In the genomic region with DNA sequence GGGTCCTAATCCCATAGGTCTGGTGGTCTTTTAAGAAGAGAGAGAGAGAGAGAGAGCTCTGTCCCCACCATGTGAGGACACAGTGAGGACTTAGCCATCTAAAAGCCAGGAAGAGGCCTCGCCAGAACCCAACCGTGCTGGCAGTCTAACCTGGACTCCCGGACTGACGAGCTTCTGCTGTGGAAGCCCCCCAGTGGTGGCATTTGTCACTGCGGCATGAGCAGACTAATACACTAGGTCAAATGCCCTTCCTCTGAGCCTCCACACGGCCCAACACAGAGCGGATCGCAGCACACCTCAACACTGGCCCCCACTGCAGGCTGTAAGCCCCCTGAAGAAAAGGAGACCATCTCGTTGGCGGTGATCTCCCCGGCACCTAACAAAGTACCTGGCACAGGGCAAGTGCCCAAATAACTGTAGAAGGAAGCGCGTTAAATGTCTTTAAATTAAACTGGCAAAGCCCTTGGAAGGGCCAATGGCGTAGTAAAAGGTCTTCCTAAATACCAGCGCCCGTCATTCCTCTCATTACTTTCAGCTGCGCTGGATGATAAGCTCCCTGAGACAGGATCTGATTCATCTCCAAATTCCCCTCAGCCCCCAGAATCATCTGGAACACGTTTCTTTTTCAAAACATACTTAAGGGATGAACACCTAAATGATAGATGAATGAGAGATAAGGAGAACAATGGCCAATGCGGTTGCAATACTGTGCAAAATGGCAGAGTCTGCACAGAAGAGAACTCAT, we compare ENCODE assay signal across 8 cellular contexts.
DNase-seq lines count a peak whose midpoint lies in the region; ATAC-seq and TF ChIP-seq lines count a peak whose summit lies in the region.

No MANE protein-coding gene starts in this region.

- intact Hi-C loops in activated T-helper 2 cell treated with anti-CD3 and anti-CD28 coated beads, Interferon-gamma antibody, Interleukin-2, Interleukin-4, amounts not matched to agents 10 μg/mL and 5 μg/mL and 100 μg/mL, durations not matched to agents 14 hours and 24 hours and 36 hours (cut with micrococcal nuclease) = loop anchor here (5.0 kb wide), 1 partner anchor 42 kb away; no protein-coding TSS in a partner anchor
- intact Hi-C loops in prostate gland (cut with DNase I) = no loop called here

- no peak for TF ChIP-seq POLR2A in prostate gland (IDR thresholded peaks at IDR 0.05)
- TF ChIP-seq POLR2A in upper lobe of left lung (IDR thresholded peaks at IDR 0.05) = no peak

- no peaks in the 10 kb centered on the region for H3K27me3 ChIP-seq in prostate gland (replicated peaks; ENCODE audit: insufficient read depth)
- H3K27me3 ChIP-seq in upper lobe of left lung = no peaks in the 10 kb centered on the region

- no peak overlapping the region for H3K4me3 Mint-ChIP-seq in activated T-helper 2 cell treated with anti-CD3 and anti-CD28 coated beads, Interferon-gamma antibody, Interleukin-2, Interleukin-4, amounts not matched to agents 10 μg/mL and 5 μg/mL and 100 μg/mL, durations not matched to agents 14 hours and 24 hours and 36 hours (ENCODE audit: low read depth)

- no peak overlapping the region for H3K27ac ChIP-seq in prostate gland
- H3K27ac ChIP-seq in upper lobe of left lung = peak overlapping the region in 1 of 4 donors; percentile 62

- 66% methylated on average over 19 of the region's 19 CpGs for WGBS in prostate gland
- WGBS in upper lobe of left lung, 2 donors = 61% methylated on average over 15 to 19 of the region's 19 CpGs

- ATAC-seq in HG02885 (IDR thresholded peaks at IDR 0.05; ENCODE audit: poor library complexity, unreplicated experiment) = peak; percentile 83
- peak; percentile 54 to 78 for ATAC-seq in upper lobe of left lung (ENCODE audit: low FRiP score in 2 of 2)
- no peak for ATAC-seq in GM21423 (IDR thresholded peaks at IDR 0.05; ENCODE audit: unreplicated experiment)

- H3K36me3 Mint-ChIP-seq in activated T-helper 2 cell treated with anti-CD3 and anti-CD28 coated beads, Interferon-gamma antibody, Interleukin-2, Interleukin-4, amounts not matched to agents 10 μg/mL and 5 μg/mL and 100 μg/mL, durations not matched to agents 14 hours and 24 hours and 36 hours (ENCODE audit: low read depth) = peaks cover 42% of the 10 kb centered on the region

- no peak overlapping the region for H3K4me3 ChIP-seq in prostate gland
- H3K4me3 ChIP-seq in upper lobe of left lung = no peak overlapping the region

- H3K9me3 ChIP-seq in prostate gland = no peaks in the 10 kb centered on the region
- H3K9me3 ChIP-seq in upper lobe of left lung = no peaks in the 10 kb centered on the region

- H3K27ac Mint-ChIP-seq in activated T-helper 2 cell treated with anti-CD3 and anti-CD28 coated beads, Interferon-gamma antibody, Interleukin-2, Interleukin-4, amounts not matched to agents 10 μg/mL and 5 μg/mL and 100 μg/mL, durations not matched to agents 14 hours and 24 hours and 36 hours = no peak overlapping the region

- peaks cover 20% of the 10 kb centered on the region for H3K4me1 Mint-ChIP-seq in activated T-helper 2 cell treated with anti-CD3 and anti-CD28 coated beads, Interferon-gamma antibody, Interleukin-2, Interleukin-4, amounts not matched to agents 10 μg/mL and 5 μg/mL and 100 μg/mL, durations not matched to agents 14 hours and 24 hours and 36 hours (ENCODE audit: low read depth)

- DNase-seq in ELR (ENCODE audit: low read depth) (peak; percentile 98), RKO (ENCODE audit: low spot score) (peak; percentile 66), germinal center (ENCODE audit: low spot score) (peak; percentile 55), prostate gland (ENCODE audit: low spot score) (peak; percentile 36), upper lobe of left lung (peak in 1 of 2 donors; percentile 75)
- DNase-seq in activated T-helper 2 cell treated with anti-CD3 and anti-CD28 coated beads, Interferon-gamma antibody, Interleukin-2, Interleukin-4, amounts not matched to agents 10 μg/mL and 5 μg/mL and 100 μg/mL, durations not matched to agents 14 hours and 24 hours and 36 hours (ENCODE audit: low spot score) = peak; percentile 51

- H3K27me3 Mint-ChIP-seq in activated T-helper 2 cell treated with anti-CD3 and anti-CD28 coated beads, Interferon-gamma antibody, Interleukin-2, Interleukin-4, amounts not matched to agents 10 μg/mL and 5 μg/mL and 100 μg/mL, durations not matched to agents 14 hours and 24 hours and 36 hours (ENCODE audit: low read depth) = no peaks in the 10 kb centered on the region

- H3K4me1 ChIP-seq in prostate gland (replicated peaks) (no peaks in the 10 kb centered on the region), upper lobe of left lung (peaks cover 0 to 9% (median 5%) of the 10 kb centered on the region in 4 donors)

- TF ChIP-seq EP300 in upper lobe of left lung (IDR thresholded peaks at IDR 0.05) = no peak

- H3K36me3 ChIP-seq in prostate gland = no peaks in the 10 kb centered on the region
- H3K36me3 ChIP-seq in upper lobe of left lung = peaks cover 0 to 5% (median 0%) of the 10 kb centered on the region in 4 donors

- no peaks in the 10 kb centered on the region for H3K9me3 Mint-ChIP-seq in activated T-helper 2 cell treated with anti-CD3 and anti-CD28 coated beads, Interferon-gamma antibody, Interleukin-2, Interleukin-4, amounts not matched to agents 10 μg/mL and 5 μg/mL and 100 μg/mL, durations not matched to agents 14 hours and 24 hours and 36 hours

- TF ChIP-seq CTCF in prostate gland (IDR thresholded peaks at IDR 0.05) (peak in 3 of 4 experiments; percentile 36 to 61 (median 39)), upper lobe of left lung (IDR thresholded peaks at IDR 0.05) (peak; percentile 50 to 79 (median 68))
